In the genomic region with DNA sequence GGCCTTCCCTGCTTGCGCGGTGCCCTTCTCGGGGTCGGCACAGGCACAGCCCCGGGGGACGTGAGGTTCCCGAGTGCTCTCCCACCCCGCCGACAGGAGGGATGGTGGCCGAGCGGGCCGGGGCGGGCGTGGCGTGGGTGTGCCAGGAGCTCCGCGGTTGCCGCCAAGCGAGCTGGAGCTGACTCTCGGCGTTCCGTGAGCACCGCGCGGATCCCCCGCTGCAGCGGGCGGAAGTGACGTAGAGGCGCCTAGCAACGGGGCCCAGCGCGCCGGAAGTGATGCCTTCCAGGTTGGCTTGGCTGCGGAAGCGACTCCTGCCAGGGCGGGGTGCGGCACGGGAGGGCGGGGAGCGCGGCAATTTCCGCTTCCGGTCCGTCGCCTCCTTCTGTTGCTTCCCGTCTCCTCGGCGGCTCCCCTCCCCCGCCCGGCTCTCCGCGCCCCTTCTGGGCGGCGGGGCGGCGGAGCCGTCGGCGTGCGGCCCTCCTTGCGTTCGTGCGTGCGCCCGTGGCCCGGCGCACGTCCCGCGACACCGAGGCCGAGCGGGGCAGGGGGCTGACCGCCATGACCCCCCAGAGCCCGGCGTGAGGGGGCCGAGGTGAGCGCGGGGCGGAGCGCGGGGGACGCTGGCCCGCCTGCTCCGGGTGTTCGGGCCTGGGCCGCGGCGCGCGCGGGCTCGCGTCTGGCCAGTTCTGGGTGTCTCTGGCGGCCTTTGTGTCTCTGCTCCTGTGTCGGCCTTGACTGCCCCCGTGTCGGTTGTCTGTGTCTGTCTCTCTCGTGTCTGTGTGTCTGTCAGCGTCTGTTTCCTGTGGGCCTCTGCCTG, we compare ENCODE assay signal across 8 cellular contexts. TPM values are rescaled to one million over a fixed set of nuclear protein-coding genes. Genes with fewer than 3 reads are reported as not detected.
DNase-seq lines count a peak whose midpoint lies in the region; ATAC-seq and TF ChIP-seq lines count a peak whose summit lies in the region.

Gene EPN1 (plus strand): TSS at position 386 of the 820 bp plus-strand sequence. CDS start 3,402 bp downstream, outside the sequence.

- intact Hi-C loops in activated B cell treated with CpG ODN at 0.5 μM for 24 hours (cut with micrococcal nuclease), result loop anchor here (1.0 to 2.0 kb wide), 5 partner anchors 20 to 446 kb away; partner anchors contain the start of genes U2AF2, ZNF579 and ZNF787

- DNase-seq in AG08395 (ENCODE audit: low spot score) (peak; percentile 99), NCI-H345 (lab: John Stamatoyannopoulos, UW) (peak; percentile 95), activated B cell treated with CpG ODN at 0.5 μM for 24 hours (peak; percentile 93), cardiac fibroblast (ENCODE audit: low read depth in 2 of 2) (peak; percentile 96 to 97), immature natural killer cell (peak; percentile 94 to 97 (median 96)), smooth muscle cell of the brain vasculature (ENCODE audit: low read depth, low spot score) (peak; percentile 86)

- no peaks in the 10 kb centered on the region for H3K27me3 Mint-ChIP-seq in activated B cell treated with CpG ODN at 0.5 μM for 24 hours
- H3K27me3 Mint-ChIP-seq in immature natural killer cell (ENCODE audit: low read depth in 3 of 3), result peaks cover 10 to 17% (median 11%) of the 10 kb centered on the region in 3 donors

- CTCF ChIA-PET in activated B cell treated with CpG ODN at 0.5 μM for 24 hours (lab: Charles Lee), result no interaction called here

- ATAC-seq in GM19023 (IDR thresholded peaks at IDR 0.05; ENCODE audit: unreplicated experiment) (peak; percentile 64), HG03196 (IDR thresholded peaks at IDR 0.05; ENCODE audit: unreplicated experiment) (peak; percentile 59), activated B cell treated with CpG ODN at 0.5 μM for 24 hours (ENCODE audit: low read depth) (peak; percentile 65)

- H3K36me3 Mint-ChIP-seq in activated B cell treated with CpG ODN at 0.5 μM for 24 hours (ENCODE audit: low read depth) (peaks cover 72% of the 10 kb centered on the region), immature natural killer cell (peaks cover 0 to 11% (median 0%) of the 10 kb centered on the region in 3 donors)

- H3K4me1 Mint-ChIP-seq in activated B cell treated with CpG ODN at 0.5 μM for 24 hours (peaks cover 69% of the 10 kb centered on the region), immature natural killer cell (peaks cover 46 to 65% of the 10 kb centered on the region in 2 donors)

- POLR2A ChIA-PET in activated B cell treated with CpG ODN at 0.5 μM for 24 hours (lab: Charles Lee), result interaction anchor here (1.1 to 2.1 kb wide), 3 partner anchors 19 to 21 kb away, joined by 3 to 10 read pairs (median 6); partner anchors contain the start of gene U2AF2

- peak within 1 kb of the TSS; percentile 81 to 83 for H3K4me3 ChIP-seq in cardiac fibroblast (replicated peaks in 1 of 2; ENCODE audit: low read depth in 2 of 2, low read length in 2 of 2)

- H3K4me3 Mint-ChIP-seq in activated B cell treated with CpG ODN at 0.5 μM for 24 hours (peak within 1 kb of the TSS; percentile 89), immature natural killer cell (peak within 1 kb of the TSS; percentile 94 to 98 (median 95))

- H3K27ac Mint-ChIP-seq in activated B cell treated with CpG ODN at 0.5 μM for 24 hours (peak within 1 kb of the TSS; percentile 83), immature natural killer cell (peak within 1 kb of the TSS; percentile 96 to 99 (median 98))

- H3K9me3 Mint-ChIP-seq in activated B cell treated with CpG ODN at 0.5 μM for 24 hours (no peaks in the 10 kb centered on the region), immature natural killer cell (peaks cover 0 to 1% (median 0%) of the 10 kb centered on the region in 6 donors)

- TF ChIP-seq CTCF in activated B cell treated with CpG ODN at 0.5 μM for 24 hours (IDR thresholded peaks at IDR 0.05) (no peak), cardiac fibroblast (IDR thresholded peaks at IDR 0.05; ENCODE audit: low read depth, low read length) (no peak)

RNA-seq across cellular contexts. Expression of gene EPN1, which starts in this region (rescaled TPM):
- total RNA-seq in activated B cell treated with CpG ODN at 0.5 μM for 24 hours, result 56.6 and 65.2 TPM in 2 replicates
- polyA plus RNA-seq in immature natural killer cell, result 10 to 100 TPM in 1 of 3 donors, 1 to 10 TPM in 2; 3.0 to 15.3 (median 3.7) TPM

Comparison
In these comparisons a context has a peak if more than half of its experiments do, and no peak if none do; other contexts are left out.
1. Peak in every context shown above with its lines: DNase-seq, ATAC-seq and H3K4me3 ChIP-seq.